8 cellular contexts compared by ENCODE assay signal in genomic region chr6:7312616-7313504, GRCh38. TPM values are rescaled to one million over a fixed set of nuclear protein-coding genes. Genes with fewer than 3 reads are reported as not detected.
DNase-seq lines count a peak whose midpoint lies in the region; ATAC-seq and TF ChIP-seq lines count a peak whose summit lies in the region.

SSR1 (minus strand) TSS chr6:7313199; CDS start chr6:7313120, 79 bp downstream.

- no peaks in the 10 kb centered on the region for H3K9me3 Mint-ChIP-seq in HFFc6
- H3K9me3 Mint-ChIP-seq in activated naive CD4-positive, alpha-beta T cell treated with anti-CD3 and anti-CD28 coated beads, Interleukin-2, amount 10 ng/mL, durations not matched to agents 7 days and 5 days, result peaks cover 1% of the 10 kb centered on the region

- H3K4me1 ChIP-seq in gastroesophageal sphincter (peaks cover 0 to 48% (median 12%) of the 10 kb centered on the region in 3 donors), neutrophil (ENCODE audit: control insufficient read depth in 1 of 2, insufficient read depth in 1 of 2, low read depth in 1 of 2, low read length in 1 of 2) (peaks cover 38 to 42% of the 10 kb centered on the region in 2 experiments)

- H3K27ac Mint-ChIP-seq in HFFc6, result peak within 1 kb of the TSS; percentile 94
- peak within 1 kb of the TSS; percentile 94 for H3K27ac Mint-ChIP-seq in activated naive CD4-positive, alpha-beta T cell treated with anti-CD3 and anti-CD28 coated beads, Interleukin-2, amount 10 ng/mL, durations not matched to agents 7 days and 5 days

- H3K36me3 Mint-ChIP-seq in HFFc6 (ENCODE audit: low read depth), result peaks cover 25% of the 10 kb centered on the region
- peaks cover 33% of the 10 kb centered on the region for H3K36me3 Mint-ChIP-seq in activated naive CD4-positive, alpha-beta T cell treated with anti-CD3 and anti-CD28 coated beads, Interleukin-2, amount 10 ng/mL, durations not matched to agents 7 days and 5 days

- H3K27me3 ChIP-seq in gastroesophageal sphincter (no peaks in the 10 kb centered on the region), neutrophil (no peaks in the 10 kb centered on the region)

- TF ChIP-seq CTCF in HFFc6 (IDR thresholded peaks at IDR 0.05), result no peak
- TF ChIP-seq CTCF in NB4 (IDR thresholded peaks at IDR 0.05; ENCODE audit: low read depth, low read length), result no peak
- TF ChIP-seq CTCF in gastroesophageal sphincter (IDR thresholded peaks at IDR 0.05), result peak in 1 of 4 experiments; percentile 2
- peak; percentile 45 for TF ChIP-seq CTCF in neutrophil (IDR thresholded peaks at IDR 0.05)

- TF ChIP-seq POLR2A in NB4 (IDR thresholded peaks at IDR 0.05; ENCODE audit: extremely low read depth, insufficient read length), result peak; percentile 87
- TF ChIP-seq POLR2A in gastroesophageal sphincter (IDR thresholded peaks at IDR 0.05), result peak; percentile 55 to 61

- H3K36me3 ChIP-seq in SK-N-MC (ENCODE audit: insufficient read depth, low read length) (peaks cover 25% of the 10 kb centered on the region), gastroesophageal sphincter (peaks cover 3 to 16% of the 10 kb centered on the region in 2 donors), neutrophil (peaks cover 18% of the 10 kb centered on the region)

- no peaks in the 10 kb centered on the region; the same call in none of the 2 replicates for H3K27me3 Mint-ChIP-seq in HFFc6 (ENCODE audit: insufficient read depth)
- H3K27me3 Mint-ChIP-seq in activated naive CD4-positive, alpha-beta T cell treated with anti-CD3 and anti-CD28 coated beads, Interleukin-2, amount 10 ng/mL, durations not matched to agents 7 days and 5 days, result no peaks in the 10 kb centered on the region

- DNase-seq in GM04503 (ENCODE audit: low read depth) (peak; percentile 69), HFFc6 (peak; percentile 96), NB4 (ENCODE audit: low read depth) (peak; percentile 99), SK-N-MC (ENCODE audit: low read depth, low spot score) (peak; percentile 39), substantia nigra (lab: John Stamatoyannopoulos, UW) (peak; percentile 84 to 99 (median 97))
- DNase-seq in activated naive CD4-positive, alpha-beta T cell treated with anti-CD3 and anti-CD28 coated beads, Interleukin-2, amount 10 ng/mL, durations not matched to agents 7 days and 5 days, result peak; percentile 96

- H3K4me3 Mint-ChIP-seq in HFFc6, result peak within 1 kb of the TSS; percentile 99
- peak within 1 kb of the TSS; percentile 96 for H3K4me3 Mint-ChIP-seq in activated naive CD4-positive, alpha-beta T cell treated with anti-CD3 and anti-CD28 coated beads, Interleukin-2, amount 10 ng/mL, durations not matched to agents 7 days and 5 days

- H3K4me1 Mint-ChIP-seq in HFFc6 (ENCODE audit: low read depth), result peaks cover 43% of the 10 kb centered on the region
- peaks cover 52% of the 10 kb centered on the region for H3K4me1 Mint-ChIP-seq in activated naive CD4-positive, alpha-beta T cell treated with anti-CD3 and anti-CD28 coated beads, Interleukin-2, amount 10 ng/mL, durations not matched to agents 7 days and 5 days

- peak within 1 kb of the TSS; percentile 91 for H3K27ac ChIP-seq in SK-N-MC
- peak within 1 kb of the TSS; percentile 83 to 99 (median 97) for H3K27ac ChIP-seq in gastroesophageal sphincter
- peak within 1 kb of the TSS; percentile 92 for H3K27ac ChIP-seq in neutrophil
- H3K27ac ChIP-seq in substantia nigra (ENCODE audit: low read depth, low read length, poor library complexity, severe bottlenecking), result peak within 1 kb of the TSS; percentile 93

- H3K4me3 ChIP-seq in NB4 (ENCODE audit: low read depth, low read length), result peak within 1 kb of the TSS; percentile 80
- peak within 1 kb of the TSS; percentile 86 for H3K4me3 ChIP-seq in SK-N-MC
- H3K4me3 ChIP-seq in gastroesophageal sphincter, result peak within 1 kb of the TSS; percentile 69 to 85
- peak within 1 kb of the TSS; percentile 95 for H3K4me3 ChIP-seq in neutrophil (ENCODE audit: low read depth in 1 of 2, low read length in 1 of 2)

- CTCF ChIA-PET in activated naive CD4-positive, alpha-beta T cell treated with anti-CD3 and anti-CD28 coated beads, Interleukin-2, amount 10 ng/mL, durations not matched to agents 7 days and 5 days (lab: Charles Lee), result no interaction called here

- peak; percentile 100 for ATAC-seq in gastroesophageal sphincter

- WGBS in gastroesophageal sphincter (ENCODE audit: low coverage in 1 of 2), 2 donors, result 0% methylated on average over 2 to 7 of the region's 83 CpGs

- TF ChIP-seq EP300 in gastroesophageal sphincter (IDR thresholded peaks at IDR 0.05), result no peak

- peak within 1 kb of the TSS; percentile 87 for H3K9ac ChIP-seq in SK-N-MC (ENCODE audit: insufficient read length)

- H3K9me3 ChIP-seq in SK-N-MC (ENCODE audit: low read depth, low read length) (no peaks in the 10 kb centered on the region), gastroesophageal sphincter (no peaks in the 10 kb centered on the region), neutrophil (no peaks in the 10 kb centered on the region)

RNA-seq across cellular contexts. Expression of gene SSR1, which starts in this region (rescaled TPM):
- total RNA-seq in HFFc6 (2021; fragmentation: NEBNext Ultra II Directional; extraction: Animal tissue kit (Norgen Biotek cat#: 25700)), result 100 to 1,000 TPM; 279 to 334 (median 307) TPM
- total RNA-seq in gastroesophageal sphincter, result 10 to 100 TPM; 34.2 to 61.4 (median 46.0) TPM

Comparison
In these comparisons a context has a peak if more than half of its experiments do, and no peak if none do; other contexts are left out.
1. Peak in every context shown above with its lines: DNase-seq, ATAC-seq, H3K4me3 ChIP-seq and H3K27ac ChIP-seq.
2. RNA of gene SSR1 (total RNA-seq): 279 to 334 TPM in HFFc6; 34.2 to 61.4 TPM in gastroesophageal sphincter; every median in the first group is over 4 times any median in the second.
3. DNase-seq: peak in every context shown above with its lines; median percentile 99 in NB4; 97 in substantia nigra; 96 in HFFc6; 96 in activated naive CD4-positive, alpha-beta T cell treated with anti-CD3 and anti-CD28 coated beads, Interleukin-2, amount 10 ng/mL, durations not matched to agents 7 days and 5 days; 69 in GM04503; 39 in SK-N-MC.